ENCODE assay signal across 16 cellular contexts in the genomic region with DNA sequence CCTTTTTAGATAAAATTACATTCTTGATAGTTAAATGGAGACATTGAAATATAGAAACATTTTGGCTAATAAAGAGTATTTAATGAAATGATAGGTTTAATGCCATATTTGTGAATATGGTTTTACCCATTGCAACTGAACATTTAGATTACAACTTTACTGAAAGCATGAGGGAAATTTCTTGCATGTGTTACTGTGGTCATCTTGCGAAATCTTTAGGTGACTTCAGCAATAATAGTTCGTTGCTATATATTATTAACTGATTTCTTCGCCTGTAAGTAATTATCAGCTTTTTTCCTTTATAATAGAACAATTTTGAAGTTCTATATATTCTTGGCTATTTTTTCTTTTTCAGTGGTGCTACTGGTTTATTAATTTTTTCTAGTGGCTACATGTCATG.
DNase-seq lines count a peak whose midpoint lies in the region; ATAC-seq, FAIRE-seq and TF ChIP-seq lines count a peak whose summit lies in the region.
"Had no signal": no experiment of that assay in that cellular context is flagged by ENCODE, and none has a peak within 500 bp of the region (broad histone marks: within the 10 kb centered on the region; RNA-seq: fewer than 3 reads in every experiment).

No MANE protein-coding gene starts in this region.

- TF ChIP-seq CTCF in A549 (IDR thresholded peaks at IDR 0.05) (no peak), foreskin fibroblast (IDR thresholded peaks at IDR 0.05; ENCODE audit: low read depth, low read length) (no peak)

- H3K9me3 ChIP-seq in A549, result no peaks in the 10 kb centered on the region
- no peaks in the 10 kb centered on the region for H3K9me3 ChIP-seq in GM23248 (ENCODE audit: low read depth)
- H3K9me3 ChIP-seq: MG63 had no signal

- no peak overlapping the region for H3K4me3 ChIP-seq in A549
- no peak overlapping the region for H3K4me3 ChIP-seq in GM23248
- H3K4me3 ChIP-seq in foreskin fibroblast (ENCODE audit: low read depth in 1 of 2, low read length in 2 of 2), result no peak overlapping the region
- H3K4me3 ChIP-seq: MG63 had no signal

- H4K20me1 ChIP-seq in GM23248 (ENCODE audit: insufficient read depth), result no peaks in the 10 kb centered on the region

- 92% methylated on average over 3 of the region's 3 CpGs for WGBS in A549 (ENCODE audit: missing lambda C conversion rate)
- WGBS in GM23248 (ENCODE audit: low coverage in 1 of 2, low lambda C conversion rate in 2 of 2, missing lambda C conversion rate in 2 of 2), 2 experiments, result 93 to 96% methylated on average over 3 of the region's 3 CpGs

- no peak overlapping the region for H3K9ac ChIP-seq in GM23248

- H3K27ac ChIP-seq in A549 (no peak overlapping the region), GM23248 (no peak overlapping the region)

- FAIRE-seq in A549 (lab: Jason Lieb, UNC), result no peak
- peak; percentile 15 for FAIRE-seq in TTC549 (lab: Jason Lieb, UNC)
- FAIRE-seq: H54 had no signal

- TF ChIP-seq POLR2A in A549 (IDR thresholded peaks at IDR 0.05; ENCODE audit: low read length), result no peak

- H2AFZ ChIP-seq in GM23248, result no peak overlapping the region

- CTCF ChIA-PET in A549 (lab: Yijun Ruan, JAX), result interaction anchor here (0.6 kb wide), 1 partner anchor 10 kb away, joined by 4 read pairs; no protein-coding TSS in a partner anchor

- no peak for DNase-seq in A549 (ENCODE audit: low read depth in 1 of 2, low spot score in 1 of 2)
- peak; percentile 22 for DNase-seq in GM23248
- DNase-seq in foreskin fibroblast, result peak; percentile 4 to 31
- DNase-seq in NCI-H69 (lab: John Stamatoyannopoulos, UW), result no peak
- DNase-seq in ACHN, result no peak
- DNase-seq: DMS79 treated with DMSO at 0.1 percent for 48 hours, Karpas-422, MG63, NCI-H1417, NCI-H187, NCI-H2107, NCI-H510A, NCI-H82 had no signal

- H3F3A ChIP-seq in GM23248 (ENCODE audit: insufficient read depth), result no peaks in the 10 kb centered on the region

- H3K4me1 ChIP-seq in A549, result no peaks in the 10 kb centered on the region
- H3K4me1 ChIP-seq in GM23248 (ENCODE audit: insufficient read depth), result no peaks in the 10 kb centered on the region

- POLR2A ChIA-PET in A549 (lab: Yijun Ruan, JAX), result no interaction called here

- no peak for TF ChIP-seq EP300 in A549 (IDR thresholded peaks at IDR 0.05)

- ATAC-seq in A549 (no peak), GM21515 (IDR thresholded peaks at IDR 0.05; ENCODE audit: unreplicated experiment) (no peak)

- H3K27me3 ChIP-seq in GM23248 (replicated peaks; ENCODE audit: insufficient read depth), result no peaks in the 10 kb centered on the region
- H3K27me3 ChIP-seq: MG63 had no signal

- no peak for TF ChIP-seq RAD21 in A549 (conservative IDR thresholded peaks at IDR 0.05 in 1 of 2, IDR thresholded peaks at IDR 0.05 in 1 of 2)

- peaks cover 78% of the 10 kb centered on the region for H3K79me2 ChIP-seq in GM23248 (ENCODE audit: insufficient read depth)

- no peaks in the 10 kb centered on the region for H3K9me2 ChIP-seq in GM23248 (ENCODE audit: insufficient read depth)

- in situ Hi-C loops in GM23248 (cut with MboI), result no loop called here
- in situ Hi-C loops in ACHN (cut with HindIII; ENCODE audit: low pct_ligation_motif_present, low pct_unique_long_range_greater_than_20kb, low sequenced_read_pairs), result no loop called here

- peaks cover 28% of the 10 kb centered on the region for H3K36me3 ChIP-seq in GM23248 (ENCODE audit: low read depth)

- H3K4me2 ChIP-seq in A549, result no peak overlapping the region
- no peak overlapping the region for H3K4me2 ChIP-seq in GM23248 (ENCODE audit: unreplicated experiment)

TF ChIP-seq in A549, 52 proteins besides CTCF, POLR2A, EP300 and RAD21:
- TF ChIP-seq, protein P1, sequence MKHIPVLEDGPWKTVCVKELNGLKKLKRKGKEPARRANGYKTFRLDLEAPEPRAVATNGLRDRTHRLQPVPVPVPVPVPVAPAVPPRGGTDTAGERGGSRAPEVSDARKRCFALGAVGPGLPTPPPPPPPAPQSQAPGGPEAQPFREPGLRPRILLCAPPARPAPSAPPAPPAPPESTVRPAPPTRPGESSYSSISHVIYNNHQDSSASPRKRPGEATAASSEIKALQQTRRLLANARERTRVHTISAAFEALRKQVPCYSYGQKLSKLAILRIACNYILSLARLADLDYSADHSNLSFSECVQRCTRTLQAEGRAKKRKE (CRISPR knock-in tag; IDR thresholded peaks at IDR 0.05; ENCODE audit: low read depth), result no peak
- TF ChIP-seq CEBPB (IDR thresholded peaks at IDR 0.05) (peak; percentile 52 to 53; a peak in 3 of 4 replicates), HDAC2 (IDR thresholded peaks at IDR 0.05) (no peak), HOXB13 (CRISPR knock-in tag; IDR thresholded peaks at IDR 0.05; ENCODE audit: low read depth) (no peak)

Comparison
In these comparisons a context has a peak if more than half of its experiments do, and no peak if none do; other contexts are left out.
1. DNase-seq: peak in GM23248 (single experiment) and foreskin fibroblast (2 of 2); none in A549 (0 of 2), NCI-H69 (single experiment) and ACHN (single experiment).